8 cellular contexts compared by ENCODE assay signal in genomic region chr2:99475095-99475494, GRCh38. TPM values are rescaled to one million over a fixed set of nuclear protein-coding genes. Genes with fewer than 3 reads are reported as not detected.
DNase-seq lines count a peak whose midpoint lies in the region; ATAC-seq, FAIRE-seq and TF ChIP-seq lines count a peak whose summit lies in the region.
"Not testable (repeated sequence)": the region's sequence is repeated elsewhere in the genome, so short reads cannot be mapped to it uniquely, and the experiment has no call there.

No MANE protein-coding gene starts in this region.

- dilution Hi-C loops in endothelial cell of umbilical vein (cut with MboI; ENCODE audit: extremely low pct_ligation_motif_present, low sequenced_read_pairs): not testable (repeated sequence)

- not testable (repeated sequence) for H3K27me3 Mint-ChIP-seq in astrocyte (ENCODE audit: low read depth, unreplicated experiment); neural crest cell (ENCODE audit: low read depth)

- peaks cover 19% of the 10 kb centered on the region for H3K4me1 Mint-ChIP-seq in astrocyte (ENCODE audit: low read depth, unreplicated experiment)
- peaks cover 36% of the 10 kb centered on the region for H3K4me1 Mint-ChIP-seq in neural crest cell

- not testable (repeated sequence) for H2AFZ ChIP-seq in PC-9; astrocyte (ENCODE audit: low read depth, low read length); endothelial cell of umbilical vein (ENCODE audit: low read depth, low read length)

- peaks cover 0 to 59% (median 34%) of the 10 kb centered on the region in 11 experiments; a peak in 21 of 22 replicates for H3K36me3 ChIP-seq in BLaER1 treated with 17β-estradiol and CSF1 and Interleukin-3, amounts not matched to agents 10 nM and 100 nM
- H3K36me3 ChIP-seq in PC-9 (ENCODE audit: low read depth): peaks cover 15% of the 10 kb centered on the region
- not testable (repeated sequence) for H3K36me3 ChIP-seq in astrocyte (ENCODE audit: insufficient read depth, low read length); endothelial cell of umbilical vein (ENCODE audit: control insufficient read depth in 2 of 2, extremely low read depth in 1 of 2, insufficient read depth in 2 of 2, low read length in 2 of 2); iPS-20b (ENCODE audit: insufficient read depth, low read depth, low read length); thoracic aorta

- peak overlapping the region in 6 of 11 experiments; percentile 16 to 75 (median 56); a peak in 11 of 22 replicates for H3K4me2 ChIP-seq in BLaER1 treated with 17β-estradiol and CSF1 and Interleukin-3, amounts not matched to agents 10 nM and 100 nM
- H3K4me2 ChIP-seq in PC-9: not testable (repeated sequence)
- H3K4me2 ChIP-seq in astrocyte (ENCODE audit: low read length): peak overlapping the region; percentile 64
- H3K4me2 ChIP-seq in endothelial cell of umbilical vein (ENCODE audit: insufficient read depth, low read length): peak overlapping the region; percentile 70

- H3K9me3 ChIP-seq in BLaER1 treated with 17β-estradiol and CSF1 and Interleukin-3, amounts not matched to agents 10 nM and 100 nM (replicated peaks in 1 of 11): peaks cover 11 to 26% (median 20%) of the 10 kb centered on the region in 11 experiments; a peak in 21 of 22 replicates
- not testable (repeated sequence) for H3K9me3 ChIP-seq in PC-9 (ENCODE audit: insufficient read depth, low read depth); astrocyte (ENCODE audit: insufficient read depth, low read depth, low read length); endothelial cell of umbilical vein (replicated peaks; ENCODE audit: control insufficient read depth, insufficient read depth, low read length); iPS-20b (ENCODE audit: insufficient read depth, low read depth, low read length); thoracic aorta

- peaks cover 99% of the 10 kb centered on the region for H3K79me2 ChIP-seq in PC-9 (ENCODE audit: low read depth)
- H3K79me2 ChIP-seq in astrocyte (ENCODE audit: insufficient read depth, low read length): peaks cover 98% of the 10 kb centered on the region
- H3K79me2 ChIP-seq in endothelial cell of umbilical vein (ENCODE audit: control insufficient read depth, insufficient read depth, low read length): peaks cover 88% of the 10 kb centered on the region

- not testable (repeated sequence) for TF ChIP-seq CTCF in PC-9 (conservative IDR thresholded peaks at IDR 0.05); astrocyte (IDR thresholded peaks at IDR 0.05; ENCODE audit: insufficient read depth, low read depth, low read length); endothelial cell of umbilical vein (IDR thresholded peaks at IDR 0.05; ENCODE audit: extremely low read depth in 1 of 2, insufficient read depth in 1 of 2, low read depth in 1 of 2, low read length in 2 of 2); neural crest cell (conservative IDR thresholded peaks at IDR 0.05); thoracic aorta (IDR thresholded peaks at IDR 0.05)

- H4K20me1 ChIP-seq in BLaER1 treated with 17β-estradiol and CSF1 and Interleukin-3, amounts not matched to agents 10 nM and 100 nM: peaks cover 66 to 100% (median 90%) of the 10 kb centered on the region in 11 experiments
- H4K20me1 ChIP-seq in PC-9 (ENCODE audit: insufficient read depth) (peaks cover 67% of the 10 kb centered on the region), astrocyte (ENCODE audit: insufficient read depth, low read length) (peaks cover 43% of the 10 kb centered on the region)
- not testable (repeated sequence) for H4K20me1 ChIP-seq in endothelial cell of umbilical vein (replicated peaks; ENCODE audit: control insufficient read depth, extremely low read depth, insufficient read depth, low read length)

- H3F3A ChIP-seq in PC-9 (ENCODE audit: insufficient read depth, low read depth): not testable (repeated sequence)

- ATAC-seq in thoracic aorta (ENCODE audit: insufficient number of reproducible peaks, low FRiP score, low read depth): not testable (repeated sequence)

- H3K27ac Mint-ChIP-seq in astrocyte (ENCODE audit: unreplicated experiment): peak overlapping the region; percentile 10
- peak overlapping the region; percentile 23 for H3K27ac Mint-ChIP-seq in neural crest cell (ENCODE audit: unreplicated experiment)

- peak; percentile 51 for TF ChIP-seq POLR2A in endothelial cell of umbilical vein (IDR thresholded peaks at IDR 0.05; ENCODE audit: low read depth, low read length)

- not testable (repeated sequence) for H3K9ac ChIP-seq in BLaER1 treated with 17β-estradiol and CSF1 and Interleukin-3, amounts not matched to agents 10 nM and 100 nM; astrocyte (ENCODE audit: low read length)
- H3K9ac ChIP-seq in endothelial cell of umbilical vein (replicated peaks; ENCODE audit: extremely low read depth, insufficient read depth, low read length): peak overlapping the region; percentile 50
- peak overlapping the region; percentile 7; the same call in 1 of the 2 replicates for H3K9ac ChIP-seq in iPS-20b (ENCODE audit: low read depth, low read length)

- intact Hi-C loops in PC-9 (cut with micrococcal nuclease; ENCODE audit: unreplicated experiment): loop anchor here (2.0 kb wide), 1 partner anchor 14 kb away; no protein-coding TSS in a partner anchor
- intact Hi-C loops in endothelial cell of umbilical vein (cut with micrococcal nuclease): loop anchor here (2.0 kb wide), 1 partner anchor 26 kb away; no protein-coding TSS in a partner anchor

- FAIRE-seq in astrocyte (lab: Jason Lieb, UNC): not testable (repeated sequence)
- FAIRE-seq in endothelial cell of umbilical vein (lab: Jason Lieb, UNC): peak; percentile 86

- DNase-seq in HEK293T (ENCODE audit: extremely low spot score); PC-9; astrocyte (ENCODE audit: low read depth); neural crest cell (ENCODE audit: low read depth, low spot score); thoracic aorta (ENCODE audit: low spot score): not testable (repeated sequence)
- peak; percentile 64 for DNase-seq in endothelial cell of umbilical vein (ENCODE audit: low read depth, low spot score)

- BruUV-seq in PC-9 (replicated peaks; lab: Mats Ljungman, UMichigan); endothelial cell of umbilical vein (replicated peaks; lab: Mats Ljungman, UMichigan): not testable (repeated sequence)

- not testable (repeated sequence) for H3K36me3 Mint-ChIP-seq in astrocyte (ENCODE audit: low read depth, unreplicated experiment); neural crest cell (ENCODE audit: low read depth)

- not testable (repeated sequence) for H3K9me3 Mint-ChIP-seq in astrocyte (ENCODE audit: unreplicated experiment); neural crest cell

- H3K4me3 Mint-ChIP-seq in astrocyte (ENCODE audit: unreplicated experiment); neural crest cell: not testable (repeated sequence)

- CTCF ChIA-PET in HEK293T (lab: Yijun Ruan, JAX); PC-9 (lab: Charles Lee); endothelial cell of umbilical vein (lab: Charles Lee): not testable (repeated sequence)

- H3K4me1 ChIP-seq in BLaER1 treated with 17β-estradiol and CSF1 and Interleukin-3, amounts not matched to agents 10 nM and 100 nM: peaks cover 0 to 56% (median 22%) of the 10 kb centered on the region in 10 experiments; a peak in 14 of 20 replicates
- H3K4me1 ChIP-seq in PC-9 (replicated peaks; ENCODE audit: insufficient read depth); astrocyte (ENCODE audit: insufficient read depth, low read length): not testable (repeated sequence)
- H3K4me1 ChIP-seq in endothelial cell of umbilical vein (ENCODE audit: control insufficient read depth, extremely low read depth, insufficient read depth, low read length) (peaks cover 28% of the 10 kb centered on the region), iPS-20b (ENCODE audit: insufficient read depth, low read length) (peaks cover 25% of the 10 kb centered on the region), thoracic aorta (ENCODE audit: control insufficient read depth in 1 of 2, low read depth in 2 of 2) (peaks cover 16 to 59% of the 10 kb centered on the region in 2 donors)

- not testable (repeated sequence) for H3K9me1 ChIP-seq in endothelial cell of umbilical vein (replicated peaks; ENCODE audit: control insufficient read depth, extremely low read depth, insufficient read depth, low read length)

- not testable (repeated sequence) for H3K4me3 ChIP-seq in BLaER1 treated with 17β-estradiol and CSF1 and Interleukin-3, amounts not matched to agents 10 nM and 100 nM; PC-9; astrocyte (ENCODE audit: insufficient read depth, low read depth, low read length); iPS-20b (ENCODE audit: low read length)
- peak overlapping the region in 1 of 3 experiments; percentile 18 for H3K4me3 ChIP-seq in endothelial cell of umbilical vein (replicated peaks in 1 of 3; ENCODE audit: insufficient read depth in 1 of 3, low read depth in 1 of 3, low read length in 3 of 3)
- peak overlapping the region; percentile 59 for H3K4me3 ChIP-seq in thoracic aorta

- POLR2A ChIA-PET in HEK293T (lab: Yijun Ruan, JAX); PC-9 (lab: Charles Lee; ENCODE audit: unreplicated experiment); endothelial cell of umbilical vein (lab: Charles Lee): not testable (repeated sequence)

- H3K27me3 ChIP-seq in BLaER1 treated with 17β-estradiol and CSF1 and Interleukin-3, amounts not matched to agents 10 nM and 100 nM; PC-9 (ENCODE audit: insufficient read depth, low read depth); astrocyte (ENCODE audit: insufficient read depth, low read length); endothelial cell of umbilical vein (ENCODE audit: control insufficient read depth in 2 of 2, insufficient read depth in 2 of 2, low read length in 2 of 2); iPS-20b (ENCODE audit: insufficient read depth, low read length); thoracic aorta (replicated peaks; ENCODE audit: insufficient read depth): not testable (repeated sequence)

- not testable (repeated sequence) for H3K9me2 ChIP-seq in PC-9 (ENCODE audit: insufficient read depth)

- H3K27ac ChIP-seq in BLaER1 treated with 17β-estradiol and CSF1 and Interleukin-3, amounts not matched to agents 10 nM and 100 nM: peak overlapping the region in 2 of 11 experiments; percentile 35 to 45; a peak in 2 of 22 replicates
- H3K27ac ChIP-seq in PC-9: peak overlapping the region; percentile 22; the same call in 1 of the 2 replicates
- peak overlapping the region; percentile 20 for H3K27ac ChIP-seq in astrocyte (ENCODE audit: low read depth, low read length)
- H3K27ac ChIP-seq in endothelial cell of umbilical vein (ENCODE audit: insufficient read depth, low read depth, low read length): peak overlapping the region; percentile 83
- H3K27ac ChIP-seq in iPS-20b (ENCODE audit: low read length): not testable (repeated sequence)
- H3K27ac ChIP-seq in thoracic aorta: peak overlapping the region; percentile 54 to 57

RNA-seq across cellular contexts. Expression of gene REV1, which starts 14.7 kb away (rescaled TPM):
- total RNA-seq in PC-9 (2021): 47.8 and 50.5 TPM in 2 replicates
- 24.4 and 26.1 TPM in 2 replicates for total RNA-seq in astrocyte
- 40.8 and 50.3 TPM in 2 replicates for total RNA-seq in endothelial cell of umbilical vein
- polyA plus RNA-seq in endothelial cell of umbilical vein: 16.6 and 19.6 TPM in 2 replicates
- 14.6 and 18.8 TPM in 2 replicates for polyA plus RNA-seq in endothelial cell of umbilical vein (2011; cell fraction: cytosol; rRNA removed)
- 138 and 155 TPM in 2 replicates for polyA plus RNA-seq in endothelial cell of umbilical vein (2011; cell fraction: nucleus; rRNA removed)
- polyA plus RNA-seq in endothelial cell of umbilical vein (2012): 31.2 and 35.7 TPM in 2 replicates
- polyA minus RNA-seq in endothelial cell of umbilical vein: 55.1 and 69.9 TPM in 2 replicates
- polyA minus RNA-seq in endothelial cell of umbilical vein (2011; cell fraction: cytosol; rRNA and poly(A)+ RNA removed): 15.6 TPM
- 137 and 206 TPM in 2 replicates for polyA minus RNA-seq in endothelial cell of umbilical vein (2011; cell fraction: nucleus; rRNA and poly(A)+ RNA removed)
- total RNA-seq in neural crest cell: 48.6 and 49.9 TPM in 2 replicates
- 100 to 1,000 TPM in 1 of 2 donors, 10 to 100 TPM in 1; 48.3 to 107 TPM for total RNA-seq in thoracic aorta
